ENCODE assay signal across 19 cellular contexts in the genomic region with DNA sequence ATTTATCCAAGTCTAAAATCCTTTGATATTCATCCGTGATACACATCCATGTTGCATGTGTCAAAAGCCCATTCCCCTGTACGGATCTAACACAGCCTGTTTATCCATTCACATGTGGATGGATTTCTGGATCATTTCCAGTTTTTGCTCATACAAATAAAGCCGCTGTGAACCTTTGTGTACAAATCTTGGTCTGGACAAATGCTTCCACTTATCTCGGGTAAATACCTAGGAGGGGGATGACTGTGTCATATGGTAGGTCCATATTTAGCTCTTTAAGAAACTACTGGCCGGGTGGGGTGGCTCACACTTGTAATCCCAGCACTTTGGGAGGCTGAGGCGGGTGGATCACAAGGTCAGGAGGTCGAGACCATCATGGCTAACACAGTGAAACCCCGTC. TPM values are rescaled to one million over a fixed set of nuclear protein-coding genes. Genes with fewer than 3 reads are reported as not detected.
A peak's percentile ranks its signal among the peaks of the same experiment; 100 is the strongest.
DNase-seq lines count a peak whose midpoint lies in the region; ATAC-seq and TF ChIP-seq lines count a peak whose summit lies in the region.
"Had no signal": no experiment of that assay in that cellular context is flagged by ENCODE, and none has a peak within 500 bp of the region (broad histone marks: within the 10 kb centered on the region; RNA-seq: fewer than 3 reads in every experiment).

No MANE protein-coding gene starts in this region.

- H3K27ac ChIP-seq in 22Rv1 (peak overlapping the region; percentile 63), left lung (no peak overlapping the region), stomach (no peak overlapping the region), gastroesophageal sphincter (no peak overlapping the region)
- H3K27ac ChIP-seq: A549; BLaER1 treated with 17β-estradiol and CSF1 and Interleukin-3, amounts not matched to agents 10 nM and 100 nM had no signal

- ATAC-seq in left lung = peak; percentile 72
- no peak for ATAC-seq in Right ventricle myocardium inferior
- ATAC-seq in HG03175 (IDR thresholded peaks at IDR 0.05; ENCODE audit: unreplicated experiment) = no peak
- ATAC-seq in gastroesophageal sphincter = no peak
- ATAC-seq: A549 had no signal

- no peak overlapping the region for H3K4me3 ChIP-seq in left lung
- H3K4me3 ChIP-seq in stomach = no peak overlapping the region
- H3K4me3 ChIP-seq in gastroesophageal sphincter = no peak overlapping the region
- H3K4me3 ChIP-seq: A549; BLaER1 treated with 17β-estradiol and CSF1 and Interleukin-3, amounts not matched to agents 10 nM and 100 nM; MG63 had no signal

- no peak for TF ChIP-seq POLR2A in stomach (IDR thresholded peaks at IDR 0.05)
- TF ChIP-seq POLR2A in gastroesophageal sphincter (IDR thresholded peaks at IDR 0.05) = no peak

- H3K9me3 ChIP-seq in left lung (peaks cover 0 to 11% of the 10 kb centered on the region in 2 donors), stomach (peaks cover 0 to 14% (median 4%) of the 10 kb centered on the region in 4 donors), gastroesophageal sphincter (peaks cover 0 to 20% (median 0%) of the 10 kb centered on the region in 3 donors)

- TF ChIP-seq CTCF in 22Rv1 (IDR thresholded peaks at IDR 0.05) = no peak
- no peak for TF ChIP-seq CTCF in left lung (IDR thresholded peaks at IDR 0.05)
- TF ChIP-seq CTCF in stomach (IDR thresholded peaks at IDR 0.05) = no peak
- TF ChIP-seq CTCF in gastroesophageal sphincter (IDR thresholded peaks at IDR 0.05) = no peak

- intact Hi-C loops in left lung (cut with DNase I) (no loop called here), Right ventricle myocardium inferior (cut with DNase I) (no loop called here), stomach (cut with DNase I; ENCODE audit: low total_unique reads) (no loop called here)

- TF ChIP-seq EP300 in stomach (IDR thresholded peaks at IDR 0.05) (no peak), gastroesophageal sphincter (IDR thresholded peaks at IDR 0.05) (no peak)

- no peaks in the 10 kb centered on the region for H3K4me1 ChIP-seq in left lung
- no peaks in the 10 kb centered on the region for H3K4me1 ChIP-seq in stomach
- H3K4me1 ChIP-seq in gastroesophageal sphincter = no peaks in the 10 kb centered on the region
- H3K4me1 ChIP-seq: A549; BLaER1 treated with 17β-estradiol and CSF1 and Interleukin-3, amounts not matched to agents 10 nM and 100 nM had no signal

- H3K27me3 ChIP-seq in left lung (peaks cover 0 to 3% of the 10 kb centered on the region in 2 donors), stomach (no peaks in the 10 kb centered on the region), gastroesophageal sphincter (no peaks in the 10 kb centered on the region)
- H3K27me3 ChIP-seq: BLaER1 treated with 17β-estradiol and CSF1 and Interleukin-3, amounts not matched to agents 10 nM and 100 nM; MG63 had no signal

- 48 to 69% (median 65%) methylated on average over 8 of the region's 8 CpGs for WGBS in stomach, 5 donors
- 73 to 89% methylated on average over 7 of the region's 8 CpGs for WGBS in gastroesophageal sphincter (ENCODE audit: low coverage in 1 of 2), 2 donors

- H3K36me3 ChIP-seq in left lung (peaks cover 0 to 26% of the 10 kb centered on the region in 2 donors), stomach (peaks cover 23 to 48% (median 31%) of the 10 kb centered on the region in 4 donors), gastroesophageal sphincter (peaks cover 0 to 48% of the 10 kb centered on the region in 2 donors)

- DNase-seq in NCI-H146 (lab: John Stamatoyannopoulos, UW) = peak; percentile 53
- peak; percentile 52 for DNase-seq in NCI-H774 (lab: John Stamatoyannopoulos, UW)
- DNase-seq in left lung = no peak
- no peak for DNase-seq in Right ventricle myocardium inferior (ENCODE audit: missing footprints)
- DNase-seq in stomach = no peak
- DNase-seq: CD8-positive, alpha-beta memory T cell; EL; HFFc6; MG63; NCI-H1092; NCI-H187; NCI-H2171 treated with DMSO at 0.1 percent for 48 hours; NCI-H510A treated with DMSO at 0.1 percent for 48 hours; SW 1271 had no signal

RNA-seq across cellular contexts. Expression of a gene that starts 6.3 kb away (rescaled TPM):
- total RNA-seq in left lung = 10 to 100 TPM; 87.2 to 89.6 TPM
- 43.4 TPM for total RNA-seq in Right ventricle myocardium inferior
- total RNA-seq in stomach = 100 to 1,000 TPM in 3 of 5 donors, 10 to 100 TPM in 2; 51.2 to 155 (median 104) TPM
- 100 to 1,000 TPM in 1 of 3 donors, 10 to 100 TPM in 2; 69.3 to 110 (median 75.3) TPM for polyA plus RNA-seq in stomach
- 10 to 100 TPM; 32.0 to 57.8 (median 47.0) TPM for total RNA-seq in gastroesophageal sphincter

RNA-seq across cellular contexts. Expression of a gene that starts 10.1 kb away (rescaled TPM):
- total RNA-seq in left lung (10 to 100 TPM; 17.7 to 28.1 TPM), Right ventricle myocardium inferior (78.3 TPM), stomach (10 to 100 TPM; 13.6 to 59.5 (median 16.5) TPM), gastroesophageal sphincter (10 to 100 TPM in 1 of 4 donors, 1 to 10 TPM in 3; 6.9 to 22.0 (median 8.6) TPM)
- 10 to 100 TPM; 13.0 to 18.5 (median 16.4) TPM for polyA plus RNA-seq in stomach

RNA-seq across cellular contexts. Expression of a gene that starts 29.0 kb away (rescaled TPM):
- total RNA-seq in left lung = 10 to 100 TPM; 24.7 to 30.0 TPM
- 13.0 TPM for total RNA-seq in Right ventricle myocardium inferior
- total RNA-seq in stomach = 10 to 100 TPM in 4 of 5 donors, 1 to 10 TPM in 1; 1.2 to 50.7 (median 17.5) TPM
- polyA plus RNA-seq in stomach = 10 to 100 TPM; 20.0 to 28.2 (median 26.9) TPM
- total RNA-seq in gastroesophageal sphincter = 10 to 100 TPM; 12.8 to 22.9 (median 18.2) TPM

RNA-seq across cellular contexts. Expression of a gene that starts 47.0 kb away (rescaled TPM):
- total RNA-seq in left lung (10 to 100 TPM in 1 of 2 donors, 1 to 10 TPM in 1; 6.8 to 10.2 TPM), Right ventricle myocardium inferior (19.9 TPM), stomach (100 to 1,000 TPM in 2 of 5 donors, 10 to 100 TPM in 2, 1 to 10 TPM in 1; 7.6 to 133 (median 36.4) TPM), gastroesophageal sphincter (10 to 100 TPM; 10.4 to 25.5 (median 19.2) TPM)
- 10 to 100 TPM; 13.5 to 25.7 (median 17.7) TPM for polyA plus RNA-seq in stomach

Comparison
In these comparisons a context has a peak if more than half of its experiments do, and no peak if none do; other contexts are left out.
1. DNase-seq: peak in NCI-H146 (single experiment) and NCI-H774 (single experiment); none in left lung (0 of 2), Right ventricle myocardium inferior (single experiment) and stomach (single experiment).